29 cellular contexts compared by ENCODE assay signal in the genomic region with DNA sequence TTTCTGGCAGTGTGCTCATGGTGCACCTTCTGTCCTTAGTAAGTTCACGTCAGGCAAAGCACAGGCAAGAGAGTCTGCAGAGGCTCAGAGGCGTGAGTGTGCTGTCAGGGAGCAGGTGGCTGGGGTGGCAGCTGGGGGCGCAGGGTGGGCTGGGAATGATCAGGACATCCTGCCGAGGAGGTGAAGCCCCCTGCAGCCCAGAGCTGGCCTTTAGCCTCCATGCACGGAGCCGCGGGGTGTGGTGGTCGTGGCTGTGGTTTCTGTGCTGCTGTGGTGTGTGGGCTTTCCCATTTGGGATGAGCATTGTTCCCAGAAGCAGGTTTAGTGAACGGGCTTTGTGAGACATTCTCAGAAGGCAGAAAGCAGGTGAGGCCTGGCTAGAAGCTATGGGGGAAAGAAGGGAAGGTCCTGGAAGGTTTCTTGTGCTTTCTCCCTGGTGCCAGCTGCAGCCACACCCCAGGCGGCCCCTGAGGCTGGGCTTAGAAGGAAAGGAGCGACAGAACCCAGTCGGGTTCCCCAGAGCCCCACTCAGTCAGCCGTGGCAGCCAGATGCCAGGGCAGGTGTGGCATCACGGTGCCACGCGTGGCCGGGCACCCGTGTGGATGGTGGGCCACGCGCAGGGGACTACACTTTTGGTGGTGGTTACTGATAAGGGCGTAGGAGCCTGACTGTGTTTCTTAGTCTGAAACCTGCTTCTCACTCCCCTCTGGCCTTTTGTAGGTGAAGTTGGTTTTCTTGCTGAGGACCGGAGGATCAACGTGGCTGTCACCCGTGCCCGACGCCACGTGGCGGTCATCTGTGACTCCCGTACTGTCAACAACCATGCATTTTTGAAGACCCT. TPM values are rescaled to one million over a fixed set of nuclear protein-coding genes. Genes with fewer than 3 reads are reported as not detected.
DNase-seq lines count a peak whose midpoint lies in the region; ATAC-seq and TF ChIP-seq lines count a peak whose summit lies in the region.
"Had no signal": no experiment of that assay in that cellular context is flagged by ENCODE, and none has a peak within 500 bp of the region (broad histone marks: within the 10 kb centered on the region; RNA-seq: fewer than 3 reads in every experiment).

No MANE protein-coding gene starts in this region.

- H3K36me3 Mint-ChIP-seq in WTC11 = peaks cover 14% of the 10 kb centered on the region; the same call in 1 of the 2 replicates

- H3K27ac Mint-ChIP-seq in WTC11 = no peak overlapping the region
- H3K27ac Mint-ChIP-seq: B cell; CD8-positive, alpha-beta T cell had no signal

- intact Hi-C loops in Right ventricle myocardium inferior (cut with DNase I) (no loop called here), left ventricle myocardium inferior (cut with micrococcal nuclease) (no loop called here), posterior vena cava (cut with DNase I) (loop anchor here in 1 of 2 donors (10.0 kb wide), 1 partner anchor 149 kb away; no protein-coding TSS in a partner anchor)

- POLR2A ChIA-PET in WTC11 (lab: Charles Lee) = no interaction called here

- no peak overlapping the region for H3K4me3 Mint-ChIP-seq in WTC11
- H3K4me3 Mint-ChIP-seq: B cell; CD8-positive, alpha-beta T cell had no signal

- TF ChIP-seq CTCF in left ventricle myocardium inferior (IDR thresholded peaks at IDR 0.05; ENCODE audit: borderline replicate concordance) = no peak
- no peak for TF ChIP-seq CTCF in WTC11 (IDR thresholded peaks at IDR 0.05)

- H3K4me3 ChIP-seq in left ventricle myocardium inferior = no peak overlapping the region
- no peak overlapping the region for H3K4me3 ChIP-seq in rectal smooth muscle tissue (ENCODE audit: low read length)
- H3K4me3 ChIP-seq: GM12878, SK-N-MC had no signal

- H3K36me3 ChIP-seq in left ventricle myocardium inferior = peaks cover 82% of the 10 kb centered on the region
- H3K36me3 ChIP-seq in rectal smooth muscle tissue (ENCODE audit: control insufficient read depth, insufficient read depth, low read length) = peaks cover 37% of the 10 kb centered on the region

- no peak overlapping the region for H3K27ac ChIP-seq in left ventricle myocardium inferior (replicated peaks)
- H3K27ac ChIP-seq in rectal smooth muscle tissue (ENCODE audit: low read depth, low read length) = peak overlapping the region; percentile 88
- H3K27ac ChIP-seq: 22Rv1, C4-2B, SK-N-MC had no signal

- CTCF ChIA-PET in WTC11 (lab: Charles Lee) = interaction anchor here (1.5 kb wide), 1 partner anchor 15 kb away, joined by 5 read pairs; no protein-coding TSS in a partner anchor

- H3K27me3 Mint-ChIP-seq in WTC11 (ENCODE audit: low read depth) = no peaks in the 10 kb centered on the region
- H3K27me3 Mint-ChIP-seq: B cell had no signal

- no peak overlapping the region for H3K9ac ChIP-seq in rectal smooth muscle tissue (ENCODE audit: low read length)

- DNase-seq in Right ventricle myocardium inferior (ENCODE audit: missing footprints) = peak; percentile 60
- no peak for DNase-seq in left ventricle myocardium inferior
- peak; percentile 44 for DNase-seq in islet precursor cell
- no peak for DNase-seq in posterior vena cava (ENCODE audit: low spot score)
- DNase-seq in NCI-H2081 treated with DMSO at 0.1 percent for 48 hours (lab: John Stamatoyannopoulos, UW) = no peak
- DNase-seq in WTC11 (ENCODE audit: low spot score) = no peak
- DNase-seq: Caco-2; CD8-positive, alpha-beta T cell; DMS 273 treated with DMSO at 0.1 percent for 48 hours; DMS79; EL; GDM1; Kasumi-1; NCI-H1092 treated with DMSO at 0.1 percent for 48 hours; NCI-H146; NCI-H1930; NCI-H446 treated with DMSO at 0.1 percent for 48 hours; NCI-H526; RPMI8226; SHP77 treated with DMSO at 0.1 percent for 48 hours had no signal

- H3K4me1 Mint-ChIP-seq in WTC11 = no peaks in the 10 kb centered on the region
- H3K4me1 Mint-ChIP-seq: B cell had no signal

- H3K27me3 ChIP-seq in left ventricle myocardium inferior (ENCODE audit: low read depth) = no peaks in the 10 kb centered on the region
- H3K27me3 ChIP-seq in rectal smooth muscle tissue (ENCODE audit: control insufficient read depth, insufficient read depth, low read length) = no peaks in the 10 kb centered on the region

- ATAC-seq in Right ventricle myocardium inferior = no peak
- ATAC-seq in WTC11 = no peak
- no peak for ATAC-seq in GM21423 (IDR thresholded peaks at IDR 0.05; ENCODE audit: unreplicated experiment)
- ATAC-seq: CD8-positive, alpha-beta T cell; GM12878 had no signal

- no peaks in the 10 kb centered on the region for H3K4me1 ChIP-seq in left ventricle myocardium inferior
- H3K4me1 ChIP-seq in rectal smooth muscle tissue (ENCODE audit: control insufficient read depth, insufficient read depth, low read length) = peaks cover 48% of the 10 kb centered on the region
- H3K4me1 ChIP-seq: Caco-2 had no signal

- no peaks in the 10 kb centered on the region for H3K9me3 Mint-ChIP-seq in WTC11
- H3K9me3 Mint-ChIP-seq: CD8-positive, alpha-beta T cell had no signal

- no peaks in the 10 kb centered on the region for H3K9me3 ChIP-seq in left ventricle myocardium inferior (replicated peaks)
- H3K9me3 ChIP-seq: Caco-2 had no signal

TF ChIP-seq in WTC11, 78 proteins besides CTCF, POLR2A, EP300 and RAD21 (continues in another document):
- TF ChIP-seq, protein P1, sequence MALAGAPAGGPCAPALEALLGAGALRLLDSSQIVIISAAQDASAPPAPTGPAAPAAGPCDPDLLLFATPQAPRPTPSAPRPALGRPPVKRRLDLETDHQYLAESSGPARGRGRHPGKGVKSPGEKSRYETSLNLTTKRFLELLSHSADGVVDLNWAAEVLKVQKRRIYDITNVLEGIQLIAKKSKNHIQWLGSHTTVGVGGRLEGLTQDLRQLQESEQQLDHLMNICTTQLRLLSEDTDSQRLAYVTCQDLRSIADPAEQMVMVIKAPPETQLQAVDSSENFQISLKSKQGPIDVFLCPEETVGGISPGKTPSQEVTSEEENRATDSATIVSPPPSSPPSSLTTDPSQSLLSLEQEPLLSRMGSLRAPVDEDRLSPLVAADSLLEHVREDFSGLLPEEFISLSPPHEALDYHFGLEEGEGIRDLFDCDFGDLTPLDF (CRISPR knock-in tag; IDR thresholded peaks at IDR 0.05) = no peak
- TF ChIP-seq, protein P2, sequence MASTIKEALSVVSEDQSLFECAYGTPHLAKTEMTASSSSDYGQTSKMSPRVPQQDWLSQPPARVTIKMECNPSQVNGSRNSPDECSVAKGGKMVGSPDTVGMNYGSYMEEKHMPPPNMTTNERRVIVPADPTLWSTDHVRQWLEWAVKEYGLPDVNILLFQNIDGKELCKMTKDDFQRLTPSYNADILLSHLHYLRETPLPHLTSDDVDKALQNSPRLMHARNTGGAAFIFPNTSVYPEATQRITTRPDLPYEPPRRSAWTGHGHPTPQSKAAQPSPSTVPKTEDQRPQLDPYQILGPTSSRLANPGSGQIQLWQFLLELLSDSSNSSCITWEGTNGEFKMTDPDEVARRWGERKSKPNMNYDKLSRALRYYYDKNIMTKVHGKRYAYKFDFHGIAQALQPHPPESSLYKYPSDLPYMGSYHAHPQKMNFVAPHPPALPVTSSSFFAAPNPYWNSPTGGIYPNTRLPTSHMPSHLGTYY (CRISPR knock-in tag; IDR thresholded peaks at IDR 0.05) = no peak
- TF ChIP-seq GABPB1 (CRISPR knock-in tag; IDR thresholded peaks at IDR 0.05) = no peak
- no peak for TF ChIP-seq SOX15 (CRISPR knock-in tag; IDR thresholded peaks at IDR 0.05)
- TF ChIP-seq NFYB (CRISPR knock-in tag; conservative IDR thresholded peaks at IDR 0.05; ENCODE audit: low read depth) = no peak
- TF ChIP-seq, protein P3, sequence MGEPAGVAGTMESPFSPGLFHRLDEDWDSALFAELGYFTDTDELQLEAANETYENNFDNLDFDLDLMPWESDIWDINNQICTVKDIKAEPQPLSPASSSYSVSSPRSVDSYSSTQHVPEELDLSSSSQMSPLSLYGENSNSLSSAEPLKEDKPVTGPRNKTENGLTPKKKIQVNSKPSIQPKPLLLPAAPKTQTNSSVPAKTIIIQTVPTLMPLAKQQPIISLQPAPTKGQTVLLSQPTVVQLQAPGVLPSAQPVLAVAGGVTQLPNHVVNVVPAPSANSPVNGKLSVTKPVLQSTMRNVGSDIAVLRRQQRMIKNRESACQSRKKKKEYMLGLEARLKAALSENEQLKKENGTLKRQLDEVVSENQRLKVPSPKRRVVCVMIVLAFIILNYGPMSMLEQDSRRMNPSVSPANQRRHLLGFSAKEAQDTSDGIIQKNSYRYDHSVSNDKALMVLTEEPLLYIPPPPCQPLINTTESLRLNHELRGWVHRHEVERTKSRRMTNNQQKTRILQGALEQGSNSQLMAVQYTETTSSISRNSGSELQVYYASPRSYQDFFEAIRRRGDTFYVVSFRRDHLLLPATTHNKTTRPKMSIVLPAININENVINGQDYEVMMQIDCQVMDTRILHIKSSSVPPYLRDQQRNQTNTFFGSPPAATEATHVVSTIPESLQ (CRISPR knock-in tag; IDR thresholded peaks at IDR 0.05) = no peak
- TF ChIP-seq, protein P4, sequence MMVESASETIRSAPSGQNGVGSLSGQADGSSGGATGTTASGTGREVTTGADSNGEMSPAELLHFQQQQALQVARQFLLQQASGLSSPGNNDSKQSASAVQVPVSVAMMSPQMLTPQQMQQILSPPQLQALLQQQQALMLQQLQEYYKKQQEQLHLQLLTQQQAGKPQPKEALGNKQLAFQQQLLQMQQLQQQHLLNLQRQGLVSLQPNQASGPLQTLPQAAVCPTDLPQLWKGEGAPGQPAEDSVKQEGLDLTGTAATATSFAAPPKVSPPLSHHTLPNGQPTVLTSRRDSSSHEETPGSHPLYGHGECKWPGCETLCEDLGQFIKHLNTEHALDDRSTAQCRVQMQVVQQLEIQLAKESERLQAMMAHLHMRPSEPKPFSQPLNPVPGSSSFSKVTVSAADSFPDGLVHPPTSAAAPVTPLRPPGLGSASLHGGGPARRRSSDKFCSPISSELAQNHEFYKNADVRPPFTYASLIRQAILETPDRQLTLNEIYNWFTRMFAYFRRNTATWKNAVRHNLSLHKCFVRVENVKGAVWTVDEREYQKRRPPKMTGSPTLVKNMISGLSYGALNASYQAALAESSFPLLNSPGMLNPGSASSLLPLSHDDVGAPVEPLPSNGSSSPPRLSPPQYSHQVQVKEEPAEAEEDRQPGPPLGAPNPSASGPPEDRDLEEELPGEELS (CRISPR knock-in tag; IDR thresholded peaks at IDR 0.05) = no peak
- TF ChIP-seq TCF7 (CRISPR knock-in tag; IDR thresholded peaks at IDR 0.05; ENCODE audit: low read depth) = no peak
- TF ChIP-seq OVOL2 (CRISPR knock-in tag; IDR thresholded peaks at IDR 0.05; ENCODE audit: borderline replicate concordance) = no peak

RNA-seq across cellular contexts. Expression of a gene that starts 32.0 kb away (rescaled TPM):
- total RNA-seq in Right ventricle myocardium inferior (13.8 TPM), left ventricle myocardium inferior (13.2 TPM), posterior vena cava (10 to 100 TPM; 18.3 to 18.4 TPM), WTC11 (2021) (17.8 to 22.5 TPM (median 19.3 TPM) in 3 replicates)

RNA-seq across cellular contexts. Expression of a gene that starts 32.1 kb away (rescaled TPM):
- total RNA-seq in Right ventricle myocardium inferior (120 TPM), left ventricle myocardium inferior (121 TPM), posterior vena cava (10 to 100 TPM; 44.9 to 47.5 TPM), WTC11 (2021) (80.1 to 83.6 TPM (median 82.3 TPM) in 3 replicates)

RNA-seq across cellular contexts. Expression of a gene that starts 45.0 kb away (rescaled TPM):
- total RNA-seq in Right ventricle myocardium inferior (not detected), left ventricle myocardium inferior (not detected), posterior vena cava (not detected), WTC11 (2021) (not detected in 3 replicates)
- total RNA-seq: B cell; Caco-2; CD8-positive, alpha-beta T cell; GM12878; HT-29; M059J had no signal

Comparison
In these comparisons a context has a peak if more than half of its experiments do, and no peak if none do; other contexts are left out.
1. DNase-seq: peak in Right ventricle myocardium inferior (single experiment) and islet precursor cell (single experiment); none in left ventricle myocardium inferior (single experiment), posterior vena cava (single experiment), NCI-H2081 treated with DMSO at 0.1 percent for 48 hours (single experiment) and WTC11 (single experiment).